Comparison of ENCODE assay signal across 22 cellular contexts in genomic region chr7:98244871-98245270, GRCh38. TPM values are rescaled to one million over a fixed set of nuclear protein-coding genes. Genes with fewer than 3 reads are reported as not detected.
"Had no signal": no experiment of that assay in that cellular context is flagged by ENCODE, and none has a peak within 500 bp of the region (broad histone marks: within the 10 kb centered on the region; RNA-seq: fewer than 3 reads in every experiment).

No MANE protein-coding gene starts in this region.

- H3K4me3 ChIP-seq: coronary artery, dorsolateral prefrontal cortex, gastrocnemius medialis, left lung, lung, prostate gland, sigmoid colon, skin epidermis, testis had no signal

- H3K27ac ChIP-seq: coronary artery, dorsolateral prefrontal cortex, parathyroid adenoma, prostate gland, sigmoid colon, testis had no signal

- ATAC-seq: stimulated activated naive B cell treated with anti-CD40 and anti-IgM and Interleukin-4, amounts not matched to agents 10 μg/mL and 1 μg/mL and 100 μg/mL, for 72 hours; stimulated activated naive CD8-positive, alpha-beta T cell treated with anti-CD3 and anti-CD28 coated beads, Interleukin-15, amount 100 ng/mL, for 72 hours had no signal

- H3K27me3 ChIP-seq: dorsolateral prefrontal cortex, gastrocnemius medialis, left lung, sigmoid colon, testis, tibial nerve had no signal

- H2AFZ ChIP-seq: parathyroid adenoma had no signal

- H3K36me3 ChIP-seq: prostate gland had no signal

- H3K4me1 ChIP-seq: parathyroid adenoma, prostate gland, testis had no signal

- H3K9ac ChIP-seq: parathyroid adenoma had no signal

- H3K9me3 ChIP-seq: gastrocnemius medialis, left lung, prostate gland, sigmoid colon, testis, tibial nerve had no signal

- DNase-seq: dorsolateral prefrontal cortex; effector CD8-positive, alpha-beta T cell; gastrocnemius medialis; islet precursor cell; left lung; mesenchymal stem cell; naive B cell; occipital lobe; sigmoid colon; stimulated activated CD4-positive, alpha-beta T cell treated with anti-CD3 and anti-CD28 coated beads, Interleukin-2, amount 100 ng/mL, for 24 hours; stimulated activated CD4-positive, alpha-beta T cell treated with anti-CD3 and anti-CD28 coated beads, Interleukin-4, amount 100 ng/mL, for 4 hours; stimulated activated naive B cell treated with anti-CD40 and anti-IgM and Interleukin-4, amounts not matched to agents 10 μg/mL and 1 μg/mL and 100 μg/mL, for 72 hours; stimulated activated naive CD8-positive, alpha-beta T cell treated with anti-CD3 and anti-CD28 coated beads, Interleukin-15, amount 100 ng/mL, for 72 hours; testis had no signal

RNA-seq across cellular contexts. Expression of gene BHLHA15, which starts 33.6 kb away (rescaled TPM):
- total RNA-seq: sigmoid colon, subcutaneous adipose tissue, tibial nerve, urinary bladder had no signal
- polyA plus RNA-seq: urinary bladder had no signal
